Comparison of ENCODE assay signal across 30 cellular contexts in genomic region chr17:76683921-76684745, GRCh38. TPM values are rescaled to one million over a fixed set of nuclear protein-coding genes. Genes with fewer than 3 reads are reported as not detected.
A peak's percentile ranks its signal among the peaks of the same experiment; 100 is the strongest.
DNase-seq lines count a peak whose midpoint lies in the region; ATAC-seq, FAIRE-seq and TF ChIP-seq lines count a peak whose summit lies in the region.
"Had no signal": no experiment of that assay in that cellular context is flagged by ENCODE, and none has a peak within 500 bp of the region (broad histone marks: within the 10 kb centered on the region; RNA-seq: fewer than 3 reads in every experiment).

No MANE protein-coding gene starts in this region.

- FAIRE-seq in kidney (lab: Jason Lieb, UNC): no peak
- FAIRE-seq: endometrium, GM12892, GM19239, islet of Langerhans, pancreas had no signal

- H3K4me1 ChIP-seq in heart right ventricle (peaks cover 55 to 88% (median 77%) of the 10 kb centered on the region in 9 donors), kidney (ENCODE audit: control insufficient read depth in 1 of 2, insufficient read depth in 1 of 2, low read depth in 1 of 2, low read length in 2 of 2) (peaks cover 0 to 6% of the 10 kb centered on the region in 2 donors), uterus (peaks cover 23 to 39% of the 10 kb centered on the region in 2 donors)

- H3K36me3 ChIP-seq in heart right ventricle: peaks cover 0 to 67% (median 9%) of the 10 kb centered on the region in 9 donors
- H3K36me3 ChIP-seq in kidney (ENCODE audit: control insufficient read depth in 1 of 2, insufficient read depth in 2 of 2, low read length in 2 of 2): peaks cover 0 to 7% of the 10 kb centered on the region in 2 donors
- H3K36me3 ChIP-seq in uterus: no peaks in the 10 kb centered on the region
- H3K36me3 ChIP-seq: pancreas had no signal

- H3K9ac ChIP-seq in kidney (ENCODE audit: low read length in 2 of 2): no peak overlapping the region

- H3K4me3 ChIP-seq in heart right ventricle: no peak overlapping the region
- H3K4me3 ChIP-seq in kidney (ENCODE audit: low read length in 2 of 2): no peak overlapping the region
- H3K4me3 ChIP-seq in uterus: no peak overlapping the region
- H3K4me3 ChIP-seq: coronary artery, pancreas, SJSA1, thyroid gland had no signal

- TF ChIP-seq CTCF in heart right ventricle (IDR thresholded peaks at IDR 0.05): no peak
- no peak for TF ChIP-seq CTCF in kidney (IDR thresholded peaks at IDR 0.05; ENCODE audit: borderline replicate concordance, extremely low read depth, insufficient read depth)
- no peak for TF ChIP-seq CTCF in uterus (IDR thresholded peaks at IDR 0.05)

- no peak for DNase-seq in heart right ventricle
- no peak for DNase-seq in Right ventricle myocardium superior
- DNase-seq in NCI-H69 (lab: John Stamatoyannopoulos, UW): peak; percentile 81
- peak; percentile 66 for DNase-seq in kidney
- no peak for DNase-seq in uterus
- DNase-seq in stimulated activated naive CD4-positive, alpha-beta T cell (lab: John Stamatoyannopoulos, UW): no peak
- DNase-seq in stimulated activated CD4-positive, alpha-beta T cell treated with anti-CD3 and anti-CD28 coated beads, Interleukin-12 subunit alpha, Interleukin-12 subunit beta, amount 100 ng/mL, for 4 hours: no peak
- no peak for DNase-seq in UCSD-AML1 (lab: John Stamatoyannopoulos, UW; ENCODE audit: unreplicated experiment)
- DNase-seq: activated CD4-positive, alpha-beta T cell treated with anti-CD3 and anti-CD28 coated beads, Interleukin-2, amount 50 U/mL, for 48 hours; activated effector memory CD4-positive, alpha-beta T cell treated with anti-CD3 and anti-CD28 coated beads, Interleukin-2, amount 50 U/mL, for 16 hours; brain microvascular endothelial cell; CD8-positive, alpha-beta memory T cell; DND-41; H9; KG1; NCI-H2081 treated with DMSO at 0.1 percent for 48 hours; NCI-H774; pancreas; PC-3; stimulated activated CD4-positive, alpha-beta T cell treated with anti-CD3 and anti-CD28 coated beads, Interleukin-1b, Interleukin-23, amount 100 ng/mL, for 48 hours; T-helper 17 cell; thyroid gland had no signal

- WGBS in heart right ventricle, 2 donors: 77 to 80% methylated on average over 25 of the region's 25 CpGs

- ATAC-seq in heart right ventricle: no peak
- no peak for ATAC-seq in Right ventricle myocardium superior (ENCODE audit: poor library complexity)
- ATAC-seq: pancreas; PC-3; stimulated activated memory B cell treated with anti-CD40 and anti-IgM and Interleukin-4, amounts not matched to agents 10 μg/mL and 1 μg/mL and 100 μg/mL, for 72 hours; T-helper 17 cell had no signal

- no peak for TF ChIP-seq POLR2A in uterus (IDR thresholded peaks at IDR 0.05)

- intact Hi-C loops in heart right ventricle (cut with DNase I): loop anchor here in 3 of 10 donors (5.0 kb wide), 2 partner anchors 33 to 127 kb away; no protein-coding TSS in a partner anchor
- intact Hi-C loops in Right ventricle myocardium superior (cut with DNase I): loop anchor here (5.0 kb wide), 1 partner anchor 33 kb away; no protein-coding TSS in a partner anchor
- intact Hi-C loops in kidney (cut with DNase I): no loop called here
- intact Hi-C loops in uterus (cut with DNase I; ENCODE audit: low total_unique reads): loop anchor here (5.0 kb wide), 1 partner anchor 33 kb away; no protein-coding TSS in a partner anchor

- H3K27ac ChIP-seq in heart right ventricle: peak overlapping the region in 7 of 10 donors; percentile 20 to 99 (median 96)
- H3K27ac ChIP-seq in kidney (ENCODE audit: low read depth in 2 of 2, low read length in 2 of 2): no peak overlapping the region
- peak overlapping the region; percentile 87 to 90 for H3K27ac ChIP-seq in uterus
- H3K27ac ChIP-seq: brain microvascular endothelial cell, pancreas, SJSA1 had no signal

- no peaks in the 10 kb centered on the region for H3K27me3 ChIP-seq in heart right ventricle
- H3K27me3 ChIP-seq in uterus: no peaks in the 10 kb centered on the region
- H3K27me3 ChIP-seq: brain microvascular endothelial cell, pancreas, SJSA1, thyroid gland had no signal

- no peaks in the 10 kb centered on the region for H3K9me3 ChIP-seq in heart right ventricle
- no peaks in the 10 kb centered on the region for H3K9me3 ChIP-seq in kidney (ENCODE audit: control insufficient read depth in 1 of 2, low read length in 2 of 2)
- H3K9me3 ChIP-seq in uterus: no peaks in the 10 kb centered on the region
- H3K9me3 ChIP-seq: pancreas, SJSA1, thyroid gland had no signal

RNA-seq across cellular contexts. Expression of gene MXRA7, which starts 26.6 kb away (rescaled TPM):
- total RNA-seq in heart right ventricle (100 to 1,000 TPM; 298 to 586 (median 488) TPM), Right ventricle myocardium superior (336 TPM), kidney (130 TPM), uterus (100 to 1,000 TPM; 174 to 250 (median 197) TPM)
- polyA plus RNA-seq in heart right ventricle (100 to 1,000 TPM; 121 to 199 TPM), kidney (ENCODE audit: insufficient read depth, low read depth, low replicate concordance) (72.4 TPM)

RNA-seq across cellular contexts. Expression of gene ST6GALNAC1, which starts 40.6 kb away (rescaled TPM):
- total RNA-seq in heart right ventricle (1 to 10 TPM; 1.9 to 6.4 (median 3.3) TPM), Right ventricle myocardium superior (2.8 TPM), kidney (0.31 TPM), uterus (10 to 100 TPM in 1 of 4 donors, 1 to 10 TPM in 3; 1.5 to 11.8 (median 3.2) TPM)
- polyA plus RNA-seq in heart right ventricle (1 to 10 TPM; 3.4 to 7.3 TPM), kidney (ENCODE audit: insufficient read depth, low read depth, low replicate concordance) (not detected)
- total RNA-seq: H9, lung microvascular endothelial cell, SJSA1 had no signal

RNA-seq across cellular contexts. Expression of gene JMJD6, which starts 42.3 kb away (rescaled TPM):
- total RNA-seq in heart right ventricle (10 to 100 TPM; 34.6 to 79.3 (median 43.2) TPM), Right ventricle myocardium superior (63.1 TPM), kidney (23.6 TPM), uterus (10 to 100 TPM in 3 of 4 donors, 1 to 10 TPM in 1; 5.9 to 40.8 (median 21.2) TPM)
- polyA plus RNA-seq in heart right ventricle (10 to 100 TPM; 36.1 to 56.5 TPM), kidney (ENCODE audit: insufficient read depth, low read depth, low replicate concordance) (34.3 TPM)

RNA-seq across cellular contexts. Expression of gene METTL23, which starts 42.5 kb away (rescaled TPM):
- total RNA-seq in heart right ventricle (10 to 100 TPM; 18.0 to 29.9 (median 24.7) TPM), Right ventricle myocardium superior (19.0 TPM), kidney (38.2 TPM), uterus (10 to 100 TPM; 13.8 to 32.5 (median 21.6) TPM)
- polyA plus RNA-seq in heart right ventricle (10 to 100 TPM; 24.5 to 41.8 TPM), kidney (ENCODE audit: insufficient read depth, low read depth, low replicate concordance) (53.0 TPM)

RNA-seq across cellular contexts. Expression of gene SRSF2, which starts 53.0 kb away (rescaled TPM):
- total RNA-seq in heart right ventricle (100 to 1,000 TPM in 1 of 10 donors, 10 to 100 TPM in 9; 58.8 to 103 (median 76.3) TPM), Right ventricle myocardium superior (61.2 TPM), kidney (155 TPM), uterus (100 to 1,000 TPM; 127 to 753 (median 167) TPM)
- polyA plus RNA-seq in heart right ventricle (100 to 1,000 TPM in 1 of 2 donors, 10 to 100 TPM in 1; 93.4 to 109 TPM), kidney (ENCODE audit: insufficient read depth, low read depth, low replicate concordance) (129 TPM)

Comparison
In these comparisons a context has a peak if more than half of its experiments do, and no peak if none do; other contexts are left out.
1. DNase-seq: peak in NCI-H69 (single experiment) and kidney (single experiment); none in heart right ventricle (0 of 2), Right ventricle myocardium superior (single experiment), uterus (0 of 2), stimulated activated naive CD4-positive, alpha-beta T cell (0 of 6), stimulated activated CD4-positive, alpha-beta T cell treated with anti-CD3 and anti-CD28 coated beads, Interleukin-12 subunit alpha, Interleukin-12 subunit beta, amount 100 ng/mL, for 4 hours (single experiment) and UCSD-AML1 (single experiment).
2. H3K27ac ChIP-seq: peak in heart right ventricle (7 of 10) and uterus (2 of 2); none in kidney (0 of 2).